In genomic region chr22:50545522-50546325, GRCh38 we compare ENCODE assay signal across 10 cellular contexts. TPM values are rescaled to one million over a fixed set of nuclear protein-coding genes. Genes with fewer than 3 reads are reported as not detected.
DNase-seq lines count a peak whose midpoint lies in the region; ATAC-seq and TF ChIP-seq lines count a peak whose summit lies in the region.
"Had no signal": no experiment of that assay in that cellular context is flagged by ENCODE, and none has a peak within 500 bp of the region (broad histone marks: within the 10 kb centered on the region; RNA-seq: fewer than 3 reads in every experiment).

Gene KLHDC7B (plus strand): TSS chr22:50545899. CDS start chr22:50546244, 345 bp downstream.

- 58 to 64% methylated on average over 10 of the region's 10 CpGs for WGBS in esophagus, 2 donors
- WGBS in thyroid gland, 2 donors: 76 to 77% methylated on average over 7 to 10 of the region's 10 CpGs

- H3K4me3 Mint-ChIP-seq in activated CD4-positive, alpha-beta T cell treated with anti-CD3 and anti-CD28 coated beads, Interleukin-2, amount 10 ng/mL, durations not matched to agents 7 days and 5 days: peak within 1 kb of the TSS; percentile 63
- peak within 1 kb of the TSS; percentile 67 for H3K4me3 Mint-ChIP-seq in T-helper 2 cell treated with Interferon-gamma antibody and Interleukin-4, amounts not matched to agents 5 μg/mL and 100 μg/mL, for 36 hours

- H3K4me3 ChIP-seq in esophagus (ENCODE audit: low read depth in 1 of 2, low read length in 2 of 2): no peak within 1 kb of the TSS
- H3K4me3 ChIP-seq in thyroid gland (replicated peaks in 1 of 3): no peak within 1 kb of the TSS

- no peak for TF ChIP-seq CTCF in thyroid gland (IDR thresholded peaks at IDR 0.05)

- POLR2A ChIA-PET in activated CD4-positive, alpha-beta T cell treated with anti-CD3 and anti-CD28 coated beads, Interleukin-2, amount 10 ng/mL, durations not matched to agents 7 days and 5 days (lab: Charles Lee): interaction anchor here (1.2 to 1.6 kb wide), 2 partner anchors 20 to 75 kb away, joined by 3 to 4 read pairs; partner anchors contain the start of gene SCO2

- peak within 1 kb of the TSS; percentile 92 for H3K27ac Mint-ChIP-seq in activated CD4-positive, alpha-beta T cell treated with anti-CD3 and anti-CD28 coated beads, Interleukin-2, amount 10 ng/mL, durations not matched to agents 7 days and 5 days
- H3K27ac Mint-ChIP-seq in T-helper 2 cell treated with Interferon-gamma antibody and Interleukin-4, amounts not matched to agents 5 μg/mL and 100 μg/mL, for 36 hours: peak within 1 kb of the TSS; percentile 84

- H3K27ac ChIP-seq in esophagus (ENCODE audit: low read depth in 2 of 2, low read length in 1 of 2) (peak within 1 kb of the TSS; percentile 74 to 85), thyroid gland (peak within 1 kb of the TSS in 2 of 3 donors; percentile 14 to 76)

- intact Hi-C loops in thyroid gland (cut with DNase I): no loop called here

- CTCF ChIA-PET in activated CD4-positive, alpha-beta T cell treated with anti-CD3 and anti-CD28 coated beads, Interleukin-2, amount 10 ng/mL, durations not matched to agents 7 days and 5 days (lab: Charles Lee): interaction anchor here (0.9 to 5.0 kb wide), 12 partner anchors 8 to 75 kb away, joined by 3 to 64 read pairs (median 6); partner anchors contain the start of genes SCO2, SYCE3 and TYMP

- H3K27me3 Mint-ChIP-seq in activated CD4-positive, alpha-beta T cell treated with anti-CD3 and anti-CD28 coated beads, Interleukin-2, amount 10 ng/mL, durations not matched to agents 7 days and 5 days: no peaks in the 10 kb centered on the region
- H3K27me3 Mint-ChIP-seq in T-helper 2 cell treated with Interferon-gamma antibody and Interleukin-4, amounts not matched to agents 5 μg/mL and 100 μg/mL, for 36 hours (ENCODE audit: low read depth): no peaks in the 10 kb centered on the region

- no peak for ATAC-seq in GM19351 (IDR thresholded peaks at IDR 0.05; ENCODE audit: unreplicated experiment)
- no peak for ATAC-seq in HG03354 (IDR thresholded peaks at IDR 0.05; ENCODE audit: poor library complexity, severe bottlenecking, unreplicated experiment)

- H3K9me3 ChIP-seq in esophagus (ENCODE audit: control insufficient read depth in 2 of 2, insufficient read depth in 1 of 2, low read depth in 1 of 2, low read length in 1 of 2): no peaks in the 10 kb centered on the region
- H3K9me3 ChIP-seq in thyroid gland: no peaks in the 10 kb centered on the region
- H3K9me3 ChIP-seq: adrenal gland had no signal

- H3K36me3 Mint-ChIP-seq in activated CD4-positive, alpha-beta T cell treated with anti-CD3 and anti-CD28 coated beads, Interleukin-2, amount 10 ng/mL, durations not matched to agents 7 days and 5 days (ENCODE audit: low read depth): peaks cover 10% of the 10 kb centered on the region
- H3K36me3 Mint-ChIP-seq in T-helper 2 cell treated with Interferon-gamma antibody and Interleukin-4, amounts not matched to agents 5 μg/mL and 100 μg/mL, for 36 hours (ENCODE audit: low read depth): no peaks in the 10 kb centered on the region

- peaks cover 56% of the 10 kb centered on the region for H3K4me1 Mint-ChIP-seq in activated CD4-positive, alpha-beta T cell treated with anti-CD3 and anti-CD28 coated beads, Interleukin-2, amount 10 ng/mL, durations not matched to agents 7 days and 5 days
- H3K4me1 Mint-ChIP-seq in T-helper 2 cell treated with Interferon-gamma antibody and Interleukin-4, amounts not matched to agents 5 μg/mL and 100 μg/mL, for 36 hours (ENCODE audit: low read depth): peaks cover 41% of the 10 kb centered on the region

- H3K9me3 Mint-ChIP-seq in activated CD4-positive, alpha-beta T cell treated with anti-CD3 and anti-CD28 coated beads, Interleukin-2, amount 10 ng/mL, durations not matched to agents 7 days and 5 days: peaks cover 3% of the 10 kb centered on the region
- H3K9me3 Mint-ChIP-seq in T-helper 2 cell treated with Interferon-gamma antibody and Interleukin-4, amounts not matched to agents 5 μg/mL and 100 μg/mL, for 36 hours: no peaks in the 10 kb centered on the region

- H3K36me3 ChIP-seq in esophagus (ENCODE audit: control insufficient read depth in 2 of 2, insufficient read depth in 2 of 2, low read length in 1 of 2) (no peaks in the 10 kb centered on the region), thyroid gland (no peaks in the 10 kb centered on the region)
- H3K36me3 ChIP-seq: adrenal gland had no signal

- H3K27me3 ChIP-seq in esophagus (ENCODE audit: control insufficient read depth in 1 of 2, insufficient read depth in 2 of 2, low read length in 2 of 2) (no peaks in the 10 kb centered on the region), thyroid gland (no peaks in the 10 kb centered on the region)

- TF ChIP-seq POLR2A in thyroid gland (IDR thresholded peaks at IDR 0.05): no peak

- H3K4me1 ChIP-seq in esophagus (ENCODE audit: control insufficient read depth in 2 of 2, insufficient read depth in 2 of 2, low read length in 1 of 2): peaks cover 4 to 19% of the 10 kb centered on the region in 2 donors
- peaks cover 9 to 37% of the 10 kb centered on the region in 2 donors for H3K4me1 ChIP-seq in thyroid gland

- peak; percentile 54 for DNase-seq in activated CD4-positive, alpha-beta T cell treated with anti-CD3 and anti-CD28 coated beads, Interleukin-2, amount 10 ng/mL, durations not matched to agents 7 days and 5 days
- DNase-seq in activated CD4-positive, alpha-beta T cell treated with anti-CD3 and anti-CD28 coated beads, Interleukin-2, amount 50 U/mL, for 4 hours: no peak
- DNase-seq in T-helper 2 cell treated with Interferon-gamma antibody and Interleukin-4, amounts not matched to agents 5 μg/mL and 100 μg/mL, for 36 hours (ENCODE audit: low spot score): no peak
- no peak for DNase-seq in thyroid gland
- no peak for DNase-seq in AG08396 (ENCODE audit: low spot score)
- DNase-seq: adrenal gland, NCI-H345 had no signal

RNA-seq across cellular contexts. Expression of gene KLHDC7B, which starts in this region (rescaled TPM):
- 10 to 100 TPM; 15.6 to 16.0 TPM for total RNA-seq in activated CD4-positive, alpha-beta T cell treated with anti-CD3 and anti-CD28 coated beads, Interleukin-2, amount 10 ng/mL, durations not matched to agents 7 days and 5 days
- under 1 TPM; 0.12 to 0.14 TPM for polyA plus RNA-seq in esophagus
- under 1 TPM in 1 of 4 donors, not detected in 3; 0.27 TPM for total RNA-seq in thyroid gland

Comparison
In these comparisons a context has a peak if more than half of its experiments do, and no peak if none do; other contexts are left out.
1. RNA of gene KLHDC7B (total RNA-seq): 15.6 to 16.0 TPM in activated CD4-positive, alpha-beta T cell treated with anti-CD3 and anti-CD28 coated beads, Interleukin-2, amount 10 ng/mL, durations not matched to agents 7 days and 5 days; 0.27 TPM in thyroid gland; every median in the first group is over 10 times any median in the second.